Comparison of ENCODE assay signal across 10 cellular contexts in genomic region chr20:62181808-62182207, GRCh38. TPM values are rescaled to one million over a fixed set of nuclear protein-coding genes. Genes with fewer than 3 reads are reported as not detected.
DNase-seq lines count a peak whose midpoint lies in the region; ATAC-seq, FAIRE-seq and TF ChIP-seq lines count a peak whose summit lies in the region.
"Had no signal": no experiment of that assay in that cellular context is flagged by ENCODE, and none has a peak within 500 bp of the region (broad histone marks: within the 10 kb centered on the region; RNA-seq: fewer than 3 reads in every experiment).

No MANE protein-coding gene starts in this region.

- H3K9ac ChIP-seq in BLaER1 (peak overlapping the region; percentile 95), K562 (ENCODE audit: insufficient read depth in 1 of 2, low read depth in 2 of 2, low read length in 2 of 2) (peak overlapping the region in 1 of 2 experiments; percentile 99; a peak in 2 of 4 replicates)

- TF ChIP-seq EP300 in K562 (IDR thresholded peaks at IDR 0.05; ENCODE audit: low read length): no peak

- TF ChIP-seq CTCF in K562 (IDR thresholded peaks at IDR 0.05 in 2 of 3, conservative IDR thresholded peaks at IDR 0.05 in 1 of 3; ENCODE audit: insufficient read depth in 2 of 3, low read depth in 1 of 3, low read length in 3 of 3): no peak

- BruUV-seq in K562 (replicated peaks; lab: Mats Ljungman, UMichigan): no TSS peak

- TF ChIP-seq POLR2A in K562 (conservative IDR thresholded peaks at IDR 0.05): no peak

- peak overlapping the region; percentile 91 to 97 (median 94) for H3K4me3 Mint-ChIP-seq in naive B cell

- H3K36me3 Mint-ChIP-seq in naive B cell: no peaks in the 10 kb centered on the region

- peak overlapping the region; percentile 82; the same call in 1 of the 2 replicates for H2AFZ ChIP-seq in K562 (ENCODE audit: low read depth, low read length)

- POLR2A ChIA-PET in K562 (lab: Yijun Ruan, JAX): interaction anchor here (0.6 to 1.6 kb wide), 3 partner anchors 20 to 553 kb away, joined by 3 to 4 read pairs (median 3); no protein-coding TSS in a partner anchor

- peak overlapping the region; percentile 94 for H3K4me2 ChIP-seq in BLaER1
- H3K4me2 ChIP-seq in K562 (ENCODE audit: insufficient read depth, low read length): peak overlapping the region; percentile 92

- H3K36me3 ChIP-seq in BLaER1 (peaks cover 34% of the 10 kb centered on the region), K562 (ENCODE audit: control insufficient read depth, insufficient read depth, low read length) (peaks cover 40% of the 10 kb centered on the region; the same call in 2 of the 3 replicates)

- ATAC-seq in K562: no peak
- no peak for ATAC-seq in naive B cell (ENCODE audit: low read depth in 2 of 2)
- no peak for ATAC-seq in sciatic nerve

- peaks cover 29% of the 10 kb centered on the region for H3K4me1 ChIP-seq in BLaER1
- peaks cover 6 to 20% of the 10 kb centered on the region in 2 experiments for H3K4me1 ChIP-seq in K562 (replicated peaks in 1 of 2; ENCODE audit: control insufficient read depth in 2 of 2, insufficient read depth in 2 of 2, low read length in 2 of 2)

- H3K4me1 Mint-ChIP-seq in naive B cell: peaks cover 21 to 31% (median 25%) of the 10 kb centered on the region in 3 donors

- H3K4me3 ChIP-seq in BLaER1: peak overlapping the region; percentile 87
- peak overlapping the region; percentile 95 for H3K4me3 ChIP-seq in Jurkat, Clone E6-1 (ENCODE audit: low read length)
- H3K4me3 ChIP-seq in K562: peak overlapping the region; percentile 98

- no peaks in the 10 kb centered on the region for H3K27me3 Mint-ChIP-seq in naive B cell

- H3K27ac Mint-ChIP-seq in naive B cell: peak overlapping the region in 5 of 6 donors; percentile 86 to 100 (median 97)

- WGBS in K562 (ENCODE audit: insufficient coverage, low coverage, missing lambda C conversion rate): 57% methylated on average over 2 of the region's 2 CpGs

- H3K9me3 Mint-ChIP-seq in naive B cell: no peaks in the 10 kb centered on the region

- peaks cover 47% of the 10 kb centered on the region for H3K79me2 ChIP-seq in K562 (ENCODE audit: control insufficient read depth, insufficient read depth, low read length)

- CTCF ChIA-PET in K562 (lab: Yijun Ruan, JAX; ENCODE audit: low intra/inter-chr PET ratio): no interaction called here

- H3K9me3 ChIP-seq in BLaER1 (no peaks in the 10 kb centered on the region), K562 (replicated peaks; ENCODE audit: control insufficient read depth, insufficient read depth, low read depth, low read length) (no peaks in the 10 kb centered on the region)
- H3K9me3 ChIP-seq: testis had no signal

- H3K27me3 ChIP-seq in BLaER1 (no peaks in the 10 kb centered on the region), K562 (ENCODE audit: control insufficient read depth in 2 of 2, insufficient read depth in 2 of 2, low read length in 2 of 2) (no peaks in the 10 kb centered on the region)
- H3K27me3 ChIP-seq: testis had no signal

- H3K9me1 ChIP-seq in K562 (ENCODE audit: control insufficient read depth, insufficient read depth, low read length): no peaks in the 10 kb centered on the region

- no peak for FAIRE-seq in K562 (lab: Jason Lieb, UNC)
- FAIRE-seq: islet of Langerhans had no signal

- TF ChIP-seq RAD21 in K562 (CRISPR knock-in tag; conservative IDR thresholded peaks at IDR 0.05 in 1 of 2, IDR thresholded peaks at IDR 0.05 in 1 of 2): no peak

- peak overlapping the region; percentile 95 for H3K27ac ChIP-seq in BLaER1
- peak overlapping the region; percentile 96 for H3K27ac ChIP-seq in K562 (ENCODE audit: extremely low read depth, low read depth, low read length)

- no peak for DNase-seq in Jurkat, Clone E6-1 (ENCODE audit: low read depth, low spot score)
- DNase-seq in K562 (ENCODE audit: extremely low read depth in 1 of 4, low spot score in 3 of 4) (no peak), naive B cell (no peak), SIG-M5 (lab: John Stamatoyannopoulos, UW) (no peak), sciatic nerve (ENCODE audit: low spot score) (no peak)
- no peak for DNase-seq in central memory CD4-positive, alpha-beta T cell
- no peak for DNase-seq in activated effector memory CD4-positive, alpha-beta T cell treated with anti-CD3 and anti-CD28 coated beads, Interleukin-2, amount 50 U/mL, for 16 hours
- DNase-seq: testis had no signal

- in situ Hi-C loops in K562 (cut with MboI): no loop called here

- H4K20me1 ChIP-seq in BLaER1 (peaks cover 6% of the 10 kb centered on the region; the same call in 1 of the 2 replicates), K562 (replicated peaks; ENCODE audit: control insufficient read depth, insufficient read depth, low read length) (no peaks in the 10 kb centered on the region)

- intact Hi-C loops in K562 (cut with micrococcal nuclease): no loop called here
- intact Hi-C loops in sciatic nerve (cut with DNase I): loop anchor here (5.0 kb wide), 1 partner anchor 175 kb away; no protein-coding TSS in a partner anchor

RNA-seq across cellular contexts. Expression of gene MTG2, which starts 1.0 kb away (rescaled TPM):
- polyA plus RNA-seq in Jurkat, Clone E6-1 (2012; ENCODE audit: insufficient read depth, insufficient read length): 31.2 TPM
- 78.3 and 113 TPM in 2 replicates for total RNA-seq in K562 (2011; cell fraction: chromatin; rRNA removed; ENCODE audit: low replicate concordance)
- 67.9 and 70.7 TPM in 2 replicates for total RNA-seq in K562 (2011; cell fraction: nucleolus; rRNA removed)
- 77.2 and 104 TPM in 2 replicates for total RNA-seq in K562 (2011; cell fraction: nucleoplasm; rRNA removed)
- total RNA-seq in K562 (2014; rRNA removed) (44.6 and 63.8 TPM in 2 replicates), K562 (2014; rRNA removed; fragmentation: Illumina TruSeq; extraction: Trizol) (21.5 and 21.7 TPM in 2 replicates), K562 (2015; rRNA removed; fragmentation: Illumina TruSeq; extraction: Trizol) (39.6 and 44.5 TPM in 2 replicates), K562 (2021) (65.1 and 67.5 TPM in 2 replicates), sciatic nerve (31.4 TPM)
- polyA plus RNA-seq in K562 (2011; rRNA removed) (32.3 and 33.1 TPM in 2 replicates), K562 (2014; fragmentation: Illumina TruSeq; extraction: Trizol) (53.9 and 66.5 TPM in 2 replicates), K562 (2014; fragmentation: Nextera tagmentation; extraction: Ambion mirVana) (1 to 10 TPM; 8.7 to 9.3 TPM), K562 (2014; rRNA removed) (58.9 and 67.2 TPM in 2 replicates), naive B cell (ENCODE audit: low read depth in 6 of 6) (10 to 100 TPM; 12.7 to 19.1 (median 16.3) TPM)
- 43.6 and 66.7 TPM in 2 replicates for polyA plus RNA-seq in K562 (2011; cell fraction: cytosol; rRNA removed)
- 27.6 and 41.4 TPM in 2 replicates for polyA plus RNA-seq in K562 (2011; cell fraction: nucleus; rRNA removed)
- polyA plus RNA-seq in K562 (2012): 35.8 and 52.8 TPM in 2 replicates
- 20.0 and 26.4 TPM in 2 replicates for polyA minus RNA-seq in K562 (2011; rRNA and poly(A)+ RNA removed)
- polyA minus RNA-seq in K562 (2011; cell fraction: cytosol; rRNA and poly(A)+ RNA removed): 21.5 and 30.5 TPM in 2 replicates
- 14.5 and 18.4 TPM in 2 replicates for polyA minus RNA-seq in K562 (2011; cell fraction: nucleus; rRNA and poly(A)+ RNA removed)

RNA-seq across cellular contexts. Expression of gene SS18L1, which starts 38.2 kb away (rescaled TPM):
- polyA plus RNA-seq in Jurkat, Clone E6-1 (2012; ENCODE audit: insufficient read depth, insufficient read length): 17.1 TPM
- 73.1 and 90.7 TPM in 2 replicates for total RNA-seq in K562 (2011; cell fraction: chromatin; rRNA removed; ENCODE audit: low replicate concordance)
- 42.7 and 52.5 TPM in 2 replicates for total RNA-seq in K562 (2011; cell fraction: nucleolus; rRNA removed)
- total RNA-seq in K562 (2011; cell fraction: nucleoplasm; rRNA removed): 50.7 and 61.9 TPM in 2 replicates
- 17.5 and 22.4 TPM in 2 replicates for total RNA-seq in K562 (2014; rRNA removed)
- total RNA-seq in K562 (2014; rRNA removed; fragmentation: Illumina TruSeq; extraction: Trizol): 10.8 and 12.8 TPM in 2 replicates
- 15.1 and 15.2 TPM in 2 replicates for total RNA-seq in K562 (2015; rRNA removed; fragmentation: Illumina TruSeq; extraction: Trizol)
- total RNA-seq in K562 (2021): 21.1 and 21.3 TPM in 2 replicates
- 19.6 and 22.3 TPM in 2 replicates for polyA plus RNA-seq in K562 (2011; rRNA removed)
- 20.5 and 44.1 TPM in 2 replicates for polyA plus RNA-seq in K562 (2011; cell fraction: cytosol; rRNA removed)
- 37.1 and 62.5 TPM in 2 replicates for polyA plus RNA-seq in K562 (2011; cell fraction: nucleus; rRNA removed)
- polyA plus RNA-seq in K562 (2012): 15.5 and 18.1 TPM in 2 replicates
- polyA plus RNA-seq in K562 (2014; fragmentation: Illumina TruSeq; extraction: Trizol): 14.9 and 15.3 TPM in 2 replicates
- polyA plus RNA-seq in K562 (2014; fragmentation: Nextera tagmentation; extraction: Ambion mirVana): 1 to 10 TPM; 2.7 to 3.0 TPM
- 28.3 and 32.6 TPM in 2 replicates for polyA plus RNA-seq in K562 (2014; rRNA removed)
- 7.9 and 11.9 TPM in 2 replicates for polyA minus RNA-seq in K562 (2011; rRNA and poly(A)+ RNA removed)
- 13.6 and 15.9 TPM in 2 replicates for polyA minus RNA-seq in K562 (2011; cell fraction: cytosol; rRNA and poly(A)+ RNA removed)
- 21.1 and 22.5 TPM in 2 replicates for polyA minus RNA-seq in K562 (2011; cell fraction: nucleus; rRNA and poly(A)+ RNA removed)
- polyA plus RNA-seq in naive B cell (ENCODE audit: low read depth in 6 of 6): 1 to 10 TPM in 3 of 6 donors, under 1 TPM in 2, not detected in 1; 0.41 to 1.7 (median 1.2) TPM
- 18.9 TPM for total RNA-seq in sciatic nerve

RNA-seq across cellular contexts. Expression of gene HRH3, which starts 38.3 kb away (rescaled TPM):
- polyA plus RNA-seq in Jurkat, Clone E6-1 (2012; ENCODE audit: insufficient read depth, insufficient read length): not detected
- total RNA-seq in K562 (2011; cell fraction: chromatin; rRNA removed; ENCODE audit: low replicate concordance): not detected in 2 replicates
- total RNA-seq in K562 (2011; cell fraction: nucleolus; rRNA removed): not detected in 2 replicates
- not detected in 2 replicates for total RNA-seq in K562 (2011; cell fraction: nucleoplasm; rRNA removed)
- not detected in 2 replicates for total RNA-seq in K562 (2014; rRNA removed)
- not detected in 2 replicates for total RNA-seq in K562 (2014; rRNA removed; fragmentation: Illumina TruSeq; extraction: Trizol)
- not detected in 2 replicates for total RNA-seq in K562 (2015; rRNA removed; fragmentation: Illumina TruSeq; extraction: Trizol)
- total RNA-seq in K562 (2021): not detected in 2 replicates
- not detected in 2 replicates for polyA plus RNA-seq in K562 (2011; rRNA removed)
- polyA plus RNA-seq in K562 (2011; cell fraction: cytosol; rRNA removed): not detected in 2 replicates
- not detected in 2 replicates for polyA plus RNA-seq in K562 (2011; cell fraction: nucleus; rRNA removed)
- not detected in 2 replicates for polyA plus RNA-seq in K562 (2012)
- polyA plus RNA-seq in K562 (2014; fragmentation: Illumina TruSeq; extraction: Trizol): not detected in 2 replicates
- polyA plus RNA-seq in K562 (2014; fragmentation: Nextera tagmentation; extraction: Ambion mirVana): not detected
- not detected in 2 replicates for polyA plus RNA-seq in K562 (2014; rRNA removed)
- not detected in 2 replicates for polyA minus RNA-seq in K562 (2011; rRNA and poly(A)+ RNA removed)
- polyA minus RNA-seq in K562 (2011; cell fraction: cytosol; rRNA and poly(A)+ RNA removed): not detected in 2 replicates
- not detected in 2 replicates for polyA minus RNA-seq in K562 (2011; cell fraction: nucleus; rRNA and poly(A)+ RNA removed)
- not detected for polyA plus RNA-seq in naive B cell (ENCODE audit: low read depth in 6 of 6)
- total RNA-seq in sciatic nerve: not detected

RNA-seq across cellular contexts. Expression of gene PSMA7, which starts 38.6 kb away (rescaled TPM):
- 375 TPM for polyA plus RNA-seq in Jurkat, Clone E6-1 (2012; ENCODE audit: insufficient read depth, insufficient read length)
- 103 and 137 TPM in 2 replicates for total RNA-seq in K562 (2011; cell fraction: chromatin; rRNA removed; ENCODE audit: low replicate concordance)
- 121 and 134 TPM in 2 replicates for total RNA-seq in K562 (2011; cell fraction: nucleolus; rRNA removed)
- 107 and 114 TPM in 2 replicates for total RNA-seq in K562 (2011; cell fraction: nucleoplasm; rRNA removed)
- 490 and 510 TPM in 2 replicates for total RNA-seq in K562 (2014; rRNA removed)
- 263 and 283 TPM in 2 replicates for total RNA-seq in K562 (2014; rRNA removed; fragmentation: Illumina TruSeq; extraction: Trizol)
- total RNA-seq in K562 (2015; rRNA removed; fragmentation: Illumina TruSeq; extraction: Trizol): 289 and 308 TPM in 2 replicates
- total RNA-seq in K562 (2021): 413 and 431 TPM in 2 replicates
- polyA plus RNA-seq in K562 (2011; rRNA removed): 404 and 422 TPM in 2 replicates
- 449 and 653 TPM in 2 replicates for polyA plus RNA-seq in K562 (2011; cell fraction: cytosol; rRNA removed)
- 316 and 321 TPM in 2 replicates for polyA plus RNA-seq in K562 (2011; cell fraction: nucleus; rRNA removed)
- polyA plus RNA-seq in K562 (2012): 293 and 411 TPM in 2 replicates
- polyA plus RNA-seq in K562 (2014; fragmentation: Illumina TruSeq; extraction: Trizol): 257 and 356 TPM in 2 replicates
- 100 to 1,000 TPM; 303 to 393 TPM for polyA plus RNA-seq in K562 (2014; fragmentation: Nextera tagmentation; extraction: Ambion mirVana)
- polyA plus RNA-seq in K562 (2014; rRNA removed): 472 and 507 TPM in 2 replicates
- 166 and 211 TPM in 2 replicates for polyA minus RNA-seq in K562 (2011; rRNA and poly(A)+ RNA removed)
- polyA minus RNA-seq in K562 (2011; cell fraction: cytosol; rRNA and poly(A)+ RNA removed): 85.6 and 105 TPM in 2 replicates
- polyA minus RNA-seq in K562 (2011; cell fraction: nucleus; rRNA and poly(A)+ RNA removed): 46.9 and 66.2 TPM in 2 replicates
- 100 to 1,000 TPM; 367 to 572 (median 436) TPM for polyA plus RNA-seq in naive B cell (ENCODE audit: low read depth in 6 of 6)
- total RNA-seq in sciatic nerve: 124 TPM

RNA-seq across cellular contexts. Expression of gene OSBPL2, which starts 56.5 kb away (rescaled TPM):
- 18.9 TPM for polyA plus RNA-seq in Jurkat, Clone E6-1 (2012; ENCODE audit: insufficient read depth, insufficient read length)
- total RNA-seq in K562 (2011; cell fraction: chromatin; rRNA removed; ENCODE audit: low replicate concordance): 144 and 173 TPM in 2 replicates
- 69.5 and 70.9 TPM in 2 replicates for total RNA-seq in K562 (2011; cell fraction: nucleolus; rRNA removed)
- total RNA-seq in K562 (2011; cell fraction: nucleoplasm; rRNA removed): 130 and 148 TPM in 2 replicates
- total RNA-seq in K562 (2014; rRNA removed) (14.4 and 18.2 TPM in 2 replicates), K562 (2014; rRNA removed; fragmentation: Illumina TruSeq; extraction: Trizol) (14.0 and 16.1 TPM in 2 replicates), K562 (2015; rRNA removed; fragmentation: Illumina TruSeq; extraction: Trizol) (13.0 and 14.1 TPM in 2 replicates), K562 (2021) (23.0 and 25.6 TPM in 2 replicates), sciatic nerve (53.3 TPM)
- polyA plus RNA-seq in K562 (2011; rRNA removed) (11.2 and 18.0 TPM in 2 replicates), K562 (2014; fragmentation: Illumina TruSeq; extraction: Trizol) (19.9 and 21.1 TPM in 2 replicates), K562 (2014; fragmentation: Nextera tagmentation; extraction: Ambion mirVana) (1 to 10 TPM; 2.5 to 3.5 TPM), K562 (2014; rRNA removed) (15.2 and 16.9 TPM in 2 replicates), naive B cell (ENCODE audit: low read depth in 6 of 6) (10 to 100 TPM; 15.8 to 29.5 (median 17.7) TPM)
- polyA plus RNA-seq in K562 (2011; cell fraction: cytosol; rRNA removed): 7.4 and 12.4 TPM in 2 replicates
- polyA plus RNA-seq in K562 (2011; cell fraction: nucleus; rRNA removed): 75.1 and 90.2 TPM in 2 replicates
- polyA plus RNA-seq in K562 (2012): 15.0 and 24.7 TPM in 2 replicates
- polyA minus RNA-seq in K562 (2011; rRNA and poly(A)+ RNA removed): 73.7 and 99.1 TPM in 2 replicates
- 7.7 and 10.5 TPM in 2 replicates for polyA minus RNA-seq in K562 (2011; cell fraction: cytosol; rRNA and poly(A)+ RNA removed)
- polyA minus RNA-seq in K562 (2011; cell fraction: nucleus; rRNA and poly(A)+ RNA removed): 19.9 and 34.7 TPM in 2 replicates
